25 cellular contexts compared by ENCODE assay signal in genomic region chr10:132891313-132891712, GRCh38. TPM values are rescaled to one million over a fixed set of nuclear protein-coding genes. Genes with fewer than 3 reads are reported as not detected.
"Had no signal": no experiment of that assay in that cellular context is flagged by ENCODE, and none has a peak within 500 bp of the region (broad histone marks: within the 10 kb centered on the region; RNA-seq: fewer than 3 reads in every experiment).

No MANE protein-coding gene starts in this region.

- H3K36me3 Mint-ChIP-seq: immature natural killer cell had no signal

- H3K9ac ChIP-seq: parathyroid adenoma had no signal

- H3K9me3 ChIP-seq: ascending aorta, breast epithelium, SJSA1, transverse colon had no signal

- H3K27ac Mint-ChIP-seq: activated B cell treated with CpG ODN at 0.5 μM for 24 hours; activated CD8-positive, alpha-beta T cell treated with anti-CD3 and anti-CD28 coated beads for 36 hours; activated naive CD8-positive, alpha-beta T cell treated with anti-CD3 and anti-CD28 coated beads, Interleukin-2, amount 50 U/mL, for 24 hours; endodermal cell; immature natural killer cell; naive B cell had no signal

- H3K4me3 ChIP-seq: ascending aorta, breast epithelium, dorsolateral prefrontal cortex, gastroesophageal sphincter, lung, SJSA1, skin epidermis, transverse colon had no signal

- H3K4me3 Mint-ChIP-seq: activated B cell treated with CpG ODN at 0.5 μM for 24 hours; activated CD8-positive, alpha-beta T cell treated with anti-CD3 and anti-CD28 coated beads for 36 hours; activated naive CD8-positive, alpha-beta T cell treated with anti-CD3 and anti-CD28 coated beads, Interleukin-2, amount 50 U/mL, for 24 hours; endodermal cell; immature natural killer cell; naive B cell had no signal

- DNase-seq: activated B cell treated with CpG ODN at 0.5 μM for 24 hours; activated CD4-positive, alpha-beta T cell treated with anti-CD3 and anti-CD28 coated beads for 48 hours; activated CD8-positive, alpha-beta T cell treated with anti-CD3 and anti-CD28 coated beads for 36 hours; activated naive CD4-positive, alpha-beta T cell; activated naive CD8-positive, alpha-beta T cell treated with anti-CD3 and anti-CD28 coated beads, Interleukin-2, amount 50 U/mL, for 24 hours; activated T-cell treated with anti-CD3 and anti-CD28 coated beads, Interleukin-2, amount 50 U/mL, for 48 hours; endodermal cell; erythroblast; hippocampal formation; immature natural killer cell; naive B cell; stimulated activated CD4-positive, alpha-beta T cell treated with anti-CD3 and anti-CD28 coated beads, Interleukin-15, amount 100 ng/mL, for 24 hours; stimulated activated CD4-positive, alpha-beta T cell treated with anti-CD3 and anti-CD28 coated beads, Interleukin-4, amount 100 ng/mL, for 1 hour; stimulated activated naive CD4-positive, alpha-beta T cell; T-helper 2 cell; transverse colon had no signal

- H3K4me1 ChIP-seq: ascending aorta, breast epithelium, parathyroid adenoma, SJSA1 had no signal

- ATAC-seq: activated CD8-positive, alpha-beta T cell treated with anti-CD3 and anti-CD28 coated beads for 36 hours; activated naive CD8-positive, alpha-beta T cell treated with anti-CD3 and anti-CD28 coated beads, Interleukin-2, amount 50 U/mL, for 24 hours had no signal

- H3K9me3 Mint-ChIP-seq: activated B cell treated with CpG ODN at 0.5 μM for 24 hours; activated CD8-positive, alpha-beta T cell treated with anti-CD3 and anti-CD28 coated beads for 36 hours; activated naive CD8-positive, alpha-beta T cell treated with anti-CD3 and anti-CD28 coated beads, Interleukin-2, amount 50 U/mL, for 24 hours; immature natural killer cell had no signal

- H3K27me3 ChIP-seq: ascending aorta had no signal

- H3K27ac ChIP-seq: ascending aorta, breast epithelium, dorsolateral prefrontal cortex, gastroesophageal sphincter, parathyroid adenoma, SJSA1, skin epidermis had no signal

- H2AFZ ChIP-seq: parathyroid adenoma had no signal

- H3K36me3 ChIP-seq: ascending aorta, breast epithelium, gastroesophageal sphincter, SJSA1, transverse colon had no signal

- H3K4me1 Mint-ChIP-seq: activated B cell treated with CpG ODN at 0.5 μM for 24 hours; activated naive CD8-positive, alpha-beta T cell treated with anti-CD3 and anti-CD28 coated beads, Interleukin-2, amount 50 U/mL, for 24 hours; immature natural killer cell; naive B cell had no signal

RNA-seq across cellular contexts. Expression of gene CFAP46, which starts 51.1 kb away (rescaled TPM):
- total RNA-seq: ascending aorta, subcutaneous adipose tissue, transverse colon had no signal
- polyA plus RNA-seq: immature natural killer cell had no signal
